Comparison of ENCODE assay signal across 14 cellular contexts in the genomic region with DNA sequence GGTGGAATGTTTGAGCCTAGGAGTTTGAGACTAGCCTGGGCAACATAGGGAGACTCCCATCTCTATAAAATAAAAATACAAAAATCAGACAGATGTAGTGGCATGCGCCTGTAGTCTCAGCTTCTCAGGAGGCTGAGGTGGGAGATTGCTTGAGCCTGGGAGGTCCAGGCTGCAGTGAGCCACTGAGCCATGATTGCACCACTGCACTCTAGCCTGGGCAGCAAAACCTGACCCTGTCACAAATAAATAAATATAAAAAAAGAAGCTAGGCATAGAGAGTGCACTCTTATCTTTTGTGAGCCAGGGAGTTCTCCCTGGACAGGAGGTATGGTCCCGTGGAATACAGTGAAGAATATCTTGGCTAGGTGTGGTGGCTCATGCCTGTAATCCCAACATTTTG. TPM values are rescaled to one million over a fixed set of nuclear protein-coding genes. Genes with fewer than 3 reads are reported as not detected.
DNase-seq lines count a peak whose midpoint lies in the region; ATAC-seq, FAIRE-seq and TF ChIP-seq lines count a peak whose summit lies in the region.
"Had no signal": no experiment of that assay in that cellular context is flagged by ENCODE, and none has a peak within 500 bp of the region (broad histone marks: within the 10 kb centered on the region; RNA-seq: fewer than 3 reads in every experiment).

No MANE protein-coding gene starts in this region.

- H3K9me3 ChIP-seq in A549 (no peaks in the 10 kb centered on the region), PC-9 (ENCODE audit: insufficient read depth, low read depth) (peaks cover 13% of the 10 kb centered on the region; the same call in 1 of the 2 replicates)

- peak overlapping the region; percentile 92 to 99 for H3K27ac ChIP-seq in A549
- peak overlapping the region; percentile 59; the same call in 1 of the 2 replicates for H3K27ac ChIP-seq in PC-9

- 0 out of 2 replicates have a peak, but pooled peaks cover 4% of the 10 kb centered on the region for H3K36me3 ChIP-seq in PC-9 (ENCODE audit: low read depth)

- DNase-seq in A549 (ENCODE audit: low read depth in 1 of 2, low spot score in 1 of 2) (no peak), PC-9 (no peak), NCI-H1092 (lab: John Stamatoyannopoulos, UW) (no peak), COLO829 (ENCODE audit: low spot score) (no peak)
- DNase-seq in activated naive CD4-positive, alpha-beta T cell treated with Interleukin-2 at 50 U/mL for 16 hours = no peak
- DNase-seq: ACHN; activated gamma-delta T cell treated with Interleukin-2 at 50 U/mL for 16 hours; effector CD4-positive, alpha-beta T cell; NCI-H524; posterior cingulate gyrus; T-helper 9 cell had no signal

- ATAC-seq in A549 (peak in 1 of 2 experiments; percentile 1; a peak in 1 of 6 replicates), GM19452 (IDR thresholded peaks at IDR 0.05; ENCODE audit: unreplicated experiment) (peak; percentile 19), HG02943 (IDR thresholded peaks at IDR 0.05; ENCODE audit: low read depth, unreplicated experiment) (peak; percentile 35), HG03469 (IDR thresholded peaks at IDR 0.05; ENCODE audit: unreplicated experiment) (no peak)

- TF ChIP-seq CTCF in A549 (IDR thresholded peaks at IDR 0.05) (no peak), PC-9 (conservative IDR thresholded peaks at IDR 0.05) (no peak)

- POLR2A ChIA-PET in A549 (lab: Yijun Ruan, JAX) = interaction anchor here (0.8 kb wide), 1 partner anchor 8 kb away, joined by 3 read pairs; no protein-coding TSS in a partner anchor
- POLR2A ChIA-PET in PC-9 (lab: Charles Lee; ENCODE audit: unreplicated experiment) = interaction anchor here (0.6 kb wide), 1 partner anchor 33 kb away, joined by 3 read pairs; no protein-coding TSS in a partner anchor

- H3K4me3 ChIP-seq in A549 (no peak overlapping the region; the same call in 2 of the 3 replicates), PC-9 (no peak overlapping the region)

- CTCF ChIA-PET in A549 (lab: Yijun Ruan, JAX) = interaction anchor here (0.6 to 2.3 kb wide), 4 partner anchors 9 to 185 kb away, joined by 3 to 7 read pairs (median 4); no protein-coding TSS in a partner anchor
- CTCF ChIA-PET in PC-9 (lab: Charles Lee) = interaction anchor here (0.5 to 0.6 kb wide), 3 partner anchors 18 to 168 kb away, joined by 7 to 8 read pairs (median 7); no protein-coding TSS in a partner anchor

- no peak for TF ChIP-seq RAD21 in A549 (conservative IDR thresholded peaks at IDR 0.05 in 1 of 2, IDR thresholded peaks at IDR 0.05 in 1 of 2)

- TF ChIP-seq POLR2A in A549 (IDR thresholded peaks at IDR 0.05; ENCODE audit: low read length) = no peak

- peaks cover 8% of the 10 kb centered on the region for H3F3A ChIP-seq in PC-9 (ENCODE audit: insufficient read depth, low read depth)

- TF ChIP-seq EP300 in A549 (IDR thresholded peaks at IDR 0.05) = no peak

- intact Hi-C loops in PC-9 (cut with micrococcal nuclease; ENCODE audit: unreplicated experiment) = no loop called here

- BruUV-seq in PC-9 (replicated peaks; lab: Mats Ljungman, UMichigan) = no TSS peak

- H3K4me2 ChIP-seq in A549 (peak overlapping the region; percentile 94), PC-9 (no peak overlapping the region)

- no peaks in the 10 kb centered on the region for H3K9me2 ChIP-seq in PC-9 (ENCODE audit: insufficient read depth)

- H3K27me3 ChIP-seq in PC-9 (ENCODE audit: insufficient read depth, low read depth) = no peaks in the 10 kb centered on the region

- FAIRE-seq in A549 (lab: Jason Lieb, UNC) = no peak

- H3K4me1 ChIP-seq in A549 (peaks cover 92% of the 10 kb centered on the region), PC-9 (replicated peaks; ENCODE audit: insufficient read depth) (peaks cover 25% of the 10 kb centered on the region)

- 0 out of 2 replicates have a peak overlapping the region, but pooled peaks have one; percentile 31 for H2AFZ ChIP-seq in PC-9

- no peaks in the 10 kb centered on the region for H4K20me1 ChIP-seq in PC-9 (ENCODE audit: insufficient read depth)

- no peaks in the 10 kb centered on the region for H3K79me2 ChIP-seq in PC-9 (ENCODE audit: low read depth)

- 65% methylated on average over 2 of the region's 2 CpGs for WGBS in A549 (ENCODE audit: missing lambda C conversion rate)

TF ChIP-seq in A549, 52 proteins besides CTCF, POLR2A, EP300 and RAD21:
- TF ChIP-seq REST (IDR thresholded peaks at IDR 0.05) (no peak), NPAS2 (CRISPR knock-in tag; IDR thresholded peaks at IDR 0.05; ENCODE audit: borderline replicate concordance) (no peak), POLR2AphosphoS2 (conservative IDR thresholded peaks at IDR 0.05; ENCODE audit: low read length) (no peak)
- TF ChIP-seq, protein P1, sequence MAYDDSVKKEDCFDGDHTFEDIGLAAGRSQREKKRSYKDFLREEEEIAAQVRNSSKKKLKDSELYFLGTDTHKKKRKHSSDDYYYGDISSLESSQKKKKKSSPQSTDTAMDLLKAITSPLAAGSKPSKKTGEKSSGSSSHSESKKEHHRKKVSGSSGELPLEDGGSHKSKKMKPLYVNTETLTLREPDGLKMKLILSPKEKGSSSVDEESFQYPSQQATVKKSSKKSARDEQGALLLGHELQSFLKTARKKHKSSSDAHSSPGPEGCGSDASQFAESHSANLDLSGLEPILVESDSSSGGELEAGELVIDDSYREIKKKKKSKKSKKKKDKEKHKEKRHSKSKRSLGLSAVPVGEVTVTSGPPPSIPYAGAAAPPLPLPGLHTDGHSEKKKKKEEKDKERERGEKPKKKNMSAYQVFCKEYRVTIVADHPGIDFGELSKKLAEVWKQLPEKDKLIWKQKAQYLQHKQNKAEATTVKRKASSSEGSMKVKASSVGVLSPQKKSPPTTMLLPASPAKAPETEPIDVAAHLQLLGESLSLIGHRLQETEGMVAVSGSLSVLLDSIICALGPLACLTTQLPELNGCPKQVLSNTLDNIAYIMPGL (CRISPR knock-in tag; IDR thresholded peaks at IDR 0.05; ENCODE audit: borderline replicate concordance) = no peak
- TF ChIP-seq, protein P2, sequence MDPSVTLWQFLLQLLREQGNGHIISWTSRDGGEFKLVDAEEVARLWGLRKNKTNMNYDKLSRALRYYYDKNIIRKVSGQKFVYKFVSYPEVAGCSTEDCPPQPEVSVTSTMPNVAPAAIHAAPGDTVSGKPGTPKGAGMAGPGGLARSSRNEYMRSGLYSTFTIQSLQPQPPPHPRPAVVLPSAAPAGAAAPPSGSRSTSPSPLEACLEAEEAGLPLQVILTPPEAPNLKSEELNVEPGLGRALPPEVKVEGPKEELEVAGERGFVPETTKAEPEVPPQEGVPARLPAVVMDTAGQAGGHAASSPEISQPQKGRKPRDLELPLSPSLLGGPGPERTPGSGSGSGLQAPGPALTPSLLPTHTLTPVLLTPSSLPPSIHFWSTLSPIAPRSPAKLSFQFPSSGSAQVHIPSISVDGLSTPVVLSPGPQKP (IDR thresholded peaks at IDR 0.05; ENCODE audit: low read depth, low read length) = no peak

RNA-seq across cellular contexts. Expression of gene KYNU, which starts 11.0 kb away (rescaled TPM):
- polyA plus RNA-seq in A549 (2011; rRNA removed) = 310 and 324 TPM in 2 replicates
- 61.8 and 66.4 TPM in 2 replicates for polyA plus RNA-seq in A549 (2012; cell fraction: cytosol; rRNA removed)
- polyA plus RNA-seq in A549 (2012; cell fraction: nucleus; rRNA removed) = 27.2 and 41.7 TPM in 2 replicates
- 242 to 304 TPM (median 302 TPM) in 3 replicates for polyA plus RNA-seq in A549 (2017; fragmentation: RNase III; extraction: RNeasy Plus Mini Kit Qiagen cat#74134 plus additional on column Dnase treatment)
- polyA minus RNA-seq in A549 (2011; rRNA and poly(A)+ RNA removed) = 117 and 131 TPM in 2 replicates
- 44.5 and 55.7 TPM in 2 replicates for total RNA-seq in PC-9 (2021)
